ENCODE assay signal across 13 cellular contexts in the genomic region with DNA sequence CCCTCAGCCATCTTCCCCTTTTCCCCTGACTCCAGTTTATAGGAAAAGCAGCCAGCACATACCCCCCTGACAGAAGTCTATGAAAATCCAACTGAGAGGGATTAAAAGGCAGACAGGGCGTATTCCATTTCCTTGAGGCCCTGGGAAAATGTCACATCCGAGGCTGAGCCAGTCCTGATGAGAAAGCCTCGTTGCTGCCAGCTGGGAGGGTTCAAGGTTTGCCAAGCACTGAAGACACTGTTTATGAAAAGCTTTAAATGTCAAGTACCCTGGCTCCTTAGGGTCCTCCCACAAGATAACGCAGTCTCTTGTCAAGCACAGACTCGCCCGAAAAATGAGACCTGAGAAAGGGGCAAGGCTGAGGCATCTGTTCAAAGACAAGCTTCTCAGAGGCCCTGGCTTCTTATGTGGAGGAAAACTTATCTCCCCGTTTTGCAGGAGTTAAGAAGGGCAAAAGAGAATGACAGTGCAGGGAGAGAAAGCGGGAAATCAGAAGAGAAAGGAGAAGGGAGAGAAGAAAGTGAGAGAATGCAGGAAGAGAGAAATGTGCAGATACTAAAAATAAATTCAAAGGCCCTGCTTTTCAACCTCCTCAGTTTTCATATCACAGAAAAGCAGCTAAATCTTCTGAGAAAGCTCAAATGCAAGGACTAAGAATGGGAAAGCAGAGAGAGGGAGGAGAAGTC. TPM values are rescaled to one million over a fixed set of nuclear protein-coding genes. Genes with fewer than 3 reads are reported as not detected.
DNase-seq lines count a peak whose midpoint lies in the region; TF ChIP-seq lines count a peak whose summit lies in the region.
"Had no signal": no experiment of that assay in that cellular context is flagged by ENCODE, and none has a peak within 500 bp of the region (broad histone marks: within the 10 kb centered on the region; RNA-seq: fewer than 3 reads in every experiment).

No MANE protein-coding gene starts in this region.

- no peaks in the 10 kb centered on the region for H3K36me3 Mint-ChIP-seq in endodermal cell (ENCODE audit: low read depth)
- H3K36me3 Mint-ChIP-seq: T-cell had no signal

- H3K4me1 ChIP-seq in endodermal cell (ENCODE audit: control insufficient read depth, insufficient read depth, low read length) (no peaks in the 10 kb centered on the region), mesenchymal stem cell (ENCODE audit: control insufficient read depth, insufficient read depth, low read depth, low read length) (peaks cover 3% of the 10 kb centered on the region), tibial nerve (peaks cover 0 to 22% (median 10%) of the 10 kb centered on the region in 4 donors)

- no peak overlapping the region for H3K14ac ChIP-seq in mesenchymal stem cell (ENCODE audit: low read length in 2 of 2)

- H3K27ac ChIP-seq in endodermal cell (ENCODE audit: low read depth, low read length) (no peak overlapping the region), mesenchymal stem cell (ENCODE audit: low read length, poor library complexity, severe bottlenecking) (no peak overlapping the region), tibial nerve (peak overlapping the region in 3 of 4 donors; percentile 22 to 72 (median 38))
- H3K27ac ChIP-seq: neutrophil had no signal

- H3K9ac ChIP-seq in endodermal cell (ENCODE audit: extremely low read depth, low read length, poor library complexity, severe bottlenecking) = no peak overlapping the region
- H3K9ac ChIP-seq in mesenchymal stem cell (ENCODE audit: low read length) = peak overlapping the region; percentile 55

- no peak overlapping the region for H2AK5ac ChIP-seq in mesenchymal stem cell (ENCODE audit: low read length, severe bottlenecking)

- no peak overlapping the region for H2BK120ac ChIP-seq in mesenchymal stem cell (ENCODE audit: low read depth, low read length)

- DNase-seq in NCI-H69 (lab: John Stamatoyannopoulos, UW) (peak; percentile 66), endodermal cell (peak; percentile 43), mesenchymal stem cell (peak; percentile 47), tibial nerve (ENCODE audit: low spot score in 2 of 2) (no peak), superior temporal gyrus (ENCODE audit: extremely low spot score) (no peak), kidney glomerular epithelial cell (lab: John Stamatoyannopoulos, UW) (no peak), mucosa of gallbladder (ENCODE audit: low spot score) (no peak)
- DNase-seq: activated CD4-positive, alpha-beta T cell treated with anti-CD3 and anti-CD28 coated beads, Interleukin-2, amount 50 U/mL, for 4 hours; activated naive CD4-positive, alpha-beta T cell treated with anti-CD3 and anti-CD28 coated beads, Interleukin-2, amount 50 U/mL, for 16 hours; Calu3; NK-92 treated with Interleukin-12 subunit alpha and Interleukin-12 subunit beta, amount 100 ng/mL, for 24 hours; T-cell had no signal

- no peak overlapping the region for H3K18ac ChIP-seq in mesenchymal stem cell (ENCODE audit: low read depth in 1 of 2, low read length in 2 of 2)

- H4K91ac ChIP-seq in mesenchymal stem cell (ENCODE audit: low read length) = no peak overlapping the region

- H2BK12ac ChIP-seq in mesenchymal stem cell (ENCODE audit: low read length in 2 of 2) = no peak overlapping the region

- TF ChIP-seq EP300 in tibial nerve (IDR thresholded peaks at IDR 0.05) = no peak

- H3K27me3 ChIP-seq in endodermal cell (ENCODE audit: control insufficient read depth, insufficient read depth, low read length, poor library complexity, severe bottlenecking) = no peaks in the 10 kb centered on the region
- H3K27me3 ChIP-seq in mesenchymal stem cell (ENCODE audit: control insufficient read depth in 1 of 2, insufficient read depth in 1 of 2, low read length in 2 of 2) = no peaks in the 10 kb centered on the region
- no peaks in the 10 kb centered on the region for H3K27me3 ChIP-seq in tibial nerve
- H3K27me3 ChIP-seq: neutrophil had no signal

- no peak overlapping the region for H2BK5ac ChIP-seq in mesenchymal stem cell (ENCODE audit: low read depth, low read length, poor library complexity, severe bottlenecking)

- no peaks in the 10 kb centered on the region for H3K9me3 Mint-ChIP-seq in endodermal cell
- H3K9me3 Mint-ChIP-seq: T-cell had no signal

- peaks cover 24% of the 10 kb centered on the region for H3K79me1 ChIP-seq in mesenchymal stem cell (replicated peaks; ENCODE audit: low read length, poor library complexity, severe bottlenecking)

- H3K27me3 Mint-ChIP-seq in endodermal cell (ENCODE audit: insufficient read depth) = peaks cover 36% of the 10 kb centered on the region

- no peak overlapping the region for H3K4me3 Mint-ChIP-seq in endodermal cell
- H3K4me3 Mint-ChIP-seq: T-cell had no signal

- 84 to 85% methylated on average over 7 to 8 of the region's 8 CpGs for WGBS in endodermal cell (ENCODE audit: insufficient coverage in 1 of 2, insufficient read length in 1 of 2), 2 experiments
- 46% methylated on average over 8 of the region's 8 CpGs for WGBS in mesenchymal stem cell
- WGBS in tibial nerve, 2 donors = 27 to 39% methylated on average over 8 of the region's 8 CpGs

- no peaks in the 10 kb centered on the region for H3K36me3 ChIP-seq in endodermal cell (ENCODE audit: control insufficient read depth, insufficient read depth, low read length)
- H3K36me3 ChIP-seq in mesenchymal stem cell (ENCODE audit: control insufficient read depth in 1 of 2, insufficient read depth in 2 of 2, low read depth in 1 of 2, low read length in 2 of 2) = peaks cover 0 to 3% of the 10 kb centered on the region in 2 experiments
- H3K36me3 ChIP-seq in tibial nerve = no peaks in the 10 kb centered on the region
- H3K36me3 ChIP-seq: neutrophil had no signal

- peaks cover 16% of the 10 kb centered on the region for H3K4me1 Mint-ChIP-seq in endodermal cell
- H3K4me1 Mint-ChIP-seq: T-cell had no signal

- no peak overlapping the region for H3K27ac Mint-ChIP-seq in endodermal cell
- H3K27ac Mint-ChIP-seq: T-cell had no signal

- H2AFZ ChIP-seq in mesenchymal stem cell (ENCODE audit: low read depth, low read length) = no peak overlapping the region

- TF ChIP-seq POLR2A in tibial nerve (IDR thresholded peaks at IDR 0.05) = no peak

- H3K4me3 ChIP-seq in endodermal cell (ENCODE audit: low read length) = no peak overlapping the region
- H3K4me3 ChIP-seq in mesenchymal stem cell (ENCODE audit: insufficient read depth in 1 of 2, low read depth in 1 of 2, low read length in 2 of 2) = no peak overlapping the region
- no peak overlapping the region for H3K4me3 ChIP-seq in tibial nerve

- TF ChIP-seq CTCF in endodermal cell (conservative IDR thresholded peaks at IDR 0.05) (no peak), tibial nerve (IDR thresholded peaks at IDR 0.05) (no peak)

- no peak overlapping the region for H3K23ac ChIP-seq in mesenchymal stem cell (ENCODE audit: low read length in 2 of 2)

- H3K9me3 ChIP-seq in endodermal cell (ENCODE audit: control insufficient read depth, low read length) = no peaks in the 10 kb centered on the region
- H3K9me3 ChIP-seq in mesenchymal stem cell (ENCODE audit: control insufficient read depth, low read length) = no peaks in the 10 kb centered on the region
- no peaks in the 10 kb centered on the region for H3K9me3 ChIP-seq in tibial nerve
- H3K9me3 ChIP-seq: neutrophil had no signal

- no peak overlapping the region for H3K4me2 ChIP-seq in mesenchymal stem cell (ENCODE audit: low read length, poor library complexity, severe bottlenecking)

- H2BK15ac ChIP-seq in mesenchymal stem cell (ENCODE audit: low read depth, poor library complexity, severe bottlenecking) = no peak overlapping the region

- H4K8ac ChIP-seq in mesenchymal stem cell (ENCODE audit: low read length) = no peak overlapping the region

- no peak overlapping the region for H3K4ac ChIP-seq in mesenchymal stem cell (ENCODE audit: low read depth in 1 of 2, low read length in 2 of 2)

RNA-seq across cellular contexts. Expression of a gene that starts 44.7 kb away (rescaled TPM):
- total RNA-seq in endodermal cell (1 to 10 TPM; 3.2 to 5.2 TPM), tibial nerve (10 to 100 TPM; 27.6 to 79.3 (median 55.3) TPM), mucosa of gallbladder (22.9 TPM)
- polyA plus RNA-seq in endodermal cell (2013, experiment 1 of 2) = 20.3 TPM
- 21.8 TPM for polyA plus RNA-seq in endodermal cell (2013, experiment 2 of 2)
- 5.9 TPM for polyA plus RNA-seq in mesenchymal stem cell (2013, experiment 1 of 2)
- polyA plus RNA-seq in mesenchymal stem cell (2013, experiment 2 of 2) = 6.0 TPM

Comparison
In these comparisons a context has a peak if more than half of its experiments do, and no peak if none do; other contexts are left out.
1. DNase-seq: peak in NCI-H69 (single experiment), endodermal cell (single experiment) and mesenchymal stem cell (single experiment); none in tibial nerve (0 of 2), superior temporal gyrus (single experiment), kidney glomerular epithelial cell (single experiment) and mucosa of gallbladder (single experiment).
2. H3K27ac ChIP-seq: peak in tibial nerve (3 of 4); none in endodermal cell (single experiment) and mesenchymal stem cell (single experiment).